ENCODE assay signal across 8 cellular contexts in the genomic region with DNA sequence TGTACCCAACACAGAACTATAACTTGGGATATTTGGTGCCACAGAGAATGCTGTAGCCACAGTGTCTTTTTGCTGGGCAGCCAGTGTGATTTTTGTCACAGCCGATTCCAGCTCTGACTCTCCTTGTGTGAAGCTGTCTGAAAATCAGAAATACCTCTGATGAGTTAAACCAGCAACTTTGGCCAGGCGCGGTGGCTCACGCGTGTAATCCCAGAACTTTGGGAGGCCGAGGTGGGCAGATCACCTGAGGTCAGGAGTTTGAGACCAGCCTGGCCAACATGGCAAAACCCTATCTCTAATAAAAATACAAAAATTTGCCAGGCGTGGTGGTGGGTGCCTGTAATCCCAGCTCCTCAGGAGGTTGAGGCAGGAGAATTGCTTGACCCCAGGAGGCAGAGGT. TPM values are rescaled to one million over a fixed set of nuclear protein-coding genes. Genes with fewer than 3 reads are reported as not detected.
DNase-seq lines count a peak whose midpoint lies in the region; ATAC-seq and TF ChIP-seq lines count a peak whose summit lies in the region.
"Not testable (repeated sequence)": the region's sequence is repeated elsewhere in the genome, so short reads cannot be mapped to it uniquely, and the experiment has no call there.

No MANE protein-coding gene starts in this region.

- POLR2A ChIA-PET in naive thymus-derived CD8-positive, alpha-beta T cell (lab: Charles Lee) = not testable (repeated sequence)

- H4K20me1 ChIP-seq in GM23248 (ENCODE audit: insufficient read depth) = not testable (repeated sequence)

- peaks cover 21% of the 10 kb centered on the region for H3K4me1 Mint-ChIP-seq in activated CD4-positive, alpha-beta T cell treated with anti-CD3 and anti-CD28 coated beads, Interleukin-2, amount 10 ng/mL, durations not matched to agents 24 days and 14 days
- H3K4me1 Mint-ChIP-seq in activated T-helper 2 cell treated with anti-CD3 and anti-CD28 coated beads, Interferon-gamma antibody, Interleukin-2, Interleukin-4, amounts not matched to agents 10 μg/mL and 5 μg/mL and 100 μg/mL, durations not matched to agents 14 hours and 24 hours and 36 hours (ENCODE audit: low read depth) = peaks cover 25% of the 10 kb centered on the region
- H3K4me1 Mint-ChIP-seq in chondrocyte (ENCODE audit: low read depth) (peaks cover 20% of the 10 kb centered on the region), osteocyte (ENCODE audit: unreplicated experiment) (peaks cover 18% of the 10 kb centered on the region)
- peaks cover 14 to 45% (median 29%) of the 10 kb centered on the region in 4 donors for H3K4me1 Mint-ChIP-seq in naive thymus-derived CD8-positive, alpha-beta T cell

- ATAC-seq in left lung; naive thymus-derived CD8-positive, alpha-beta T cell; upper lobe of right lung: not testable (repeated sequence)

- TF ChIP-seq CTCF in chondrocyte (IDR thresholded peaks at IDR 0.05); left lung (IDR thresholded peaks at IDR 0.05); osteocyte (IDR thresholded peaks at IDR 0.05); upper lobe of right lung (IDR thresholded peaks at IDR 0.05): not testable (repeated sequence)

- H3K27me3 ChIP-seq in GM23248 (replicated peaks; ENCODE audit: insufficient read depth); left lung; upper lobe of right lung: not testable (repeated sequence)

- H3F3A ChIP-seq in GM23248 (ENCODE audit: insufficient read depth) = not testable (repeated sequence)

- not testable (repeated sequence) for H3K4me1 ChIP-seq in GM23248 (ENCODE audit: insufficient read depth)
- peaks cover 12 to 33% of the 10 kb centered on the region in 2 donors for H3K4me1 ChIP-seq in left lung
- peaks cover 12% of the 10 kb centered on the region for H3K4me1 ChIP-seq in upper lobe of right lung

- not testable (repeated sequence) for H3K4me2 ChIP-seq in GM23248 (ENCODE audit: unreplicated experiment)

- H3K4me3 Mint-ChIP-seq in activated CD4-positive, alpha-beta T cell treated with anti-CD3 and anti-CD28 coated beads, Interleukin-2, amount 10 ng/mL, durations not matched to agents 24 days and 14 days = peak overlapping the region; percentile 81
- peak overlapping the region; percentile 81 for H3K4me3 Mint-ChIP-seq in activated T-helper 2 cell treated with anti-CD3 and anti-CD28 coated beads, Interferon-gamma antibody, Interleukin-2, Interleukin-4, amounts not matched to agents 10 μg/mL and 5 μg/mL and 100 μg/mL, durations not matched to agents 14 hours and 24 hours and 36 hours (ENCODE audit: low read depth)
- H3K4me3 Mint-ChIP-seq in chondrocyte (ENCODE audit: unreplicated experiment) (peak overlapping the region; percentile 74), osteocyte (ENCODE audit: unreplicated experiment) (peak overlapping the region; percentile 77)
- peak overlapping the region in 9 of 10 donors; percentile 83 to 96 (median 89) for H3K4me3 Mint-ChIP-seq in naive thymus-derived CD8-positive, alpha-beta T cell

- H3K27ac ChIP-seq in GM23248 = not testable (repeated sequence)
- H3K27ac ChIP-seq in left lung = peak overlapping the region; percentile 72 to 79
- H3K27ac ChIP-seq in upper lobe of right lung = peak overlapping the region; percentile 88

- not testable (repeated sequence) for H3K9me2 ChIP-seq in GM23248 (ENCODE audit: insufficient read depth)

- H3K9ac ChIP-seq in GM23248 = peak overlapping the region; percentile 71; the same call in 1 of the 2 replicates

- 95 to 96% methylated on average over 7 of the region's 7 CpGs for WGBS in GM23248 (ENCODE audit: low coverage in 1 of 2, low lambda C conversion rate in 2 of 2, missing lambda C conversion rate in 2 of 2), 2 experiments

- not testable (repeated sequence) for H3K36me3 ChIP-seq in GM23248 (ENCODE audit: low read depth); left lung; upper lobe of right lung

- H3K9me3 ChIP-seq in GM23248 (ENCODE audit: low read depth); left lung; upper lobe of right lung: not testable (repeated sequence)

- H3K9me3 Mint-ChIP-seq in activated CD4-positive, alpha-beta T cell treated with anti-CD3 and anti-CD28 coated beads, Interleukin-2, amount 10 ng/mL, durations not matched to agents 24 days and 14 days; activated T-helper 2 cell treated with anti-CD3 and anti-CD28 coated beads, Interferon-gamma antibody, Interleukin-2, Interleukin-4, amounts not matched to agents 10 μg/mL and 5 μg/mL and 100 μg/mL, durations not matched to agents 14 hours and 24 hours and 36 hours; chondrocyte (ENCODE audit: low read depth); osteocyte (ENCODE audit: unreplicated experiment): not testable (repeated sequence)
- peaks cover 0 to 13% (median 1%) of the 10 kb centered on the region in 9 donors for H3K9me3 Mint-ChIP-seq in naive thymus-derived CD8-positive, alpha-beta T cell

- not testable (repeated sequence) for DNase-seq in GM23248; activated CD4-positive, alpha-beta T cell treated with anti-CD3 and anti-CD28 coated beads, Interleukin-2, amount 10 ng/mL, durations not matched to agents 24 days and 14 days; activated T-helper 2 cell treated with anti-CD3 and anti-CD28 coated beads, Interferon-gamma antibody, Interleukin-2, Interleukin-4, amounts not matched to agents 10 μg/mL and 5 μg/mL and 100 μg/mL, durations not matched to agents 14 hours and 24 hours and 36 hours (ENCODE audit: low spot score); left lung; naive thymus-derived CD8-positive, alpha-beta T cell; osteocyte (ENCODE audit: extremely low spot score, unreplicated experiment); upper lobe of right lung
- peak; percentile 32 for DNase-seq in chondrocyte (ENCODE audit: low spot score)

- H3K27me3 Mint-ChIP-seq in activated CD4-positive, alpha-beta T cell treated with anti-CD3 and anti-CD28 coated beads, Interleukin-2, amount 10 ng/mL, durations not matched to agents 24 days and 14 days; activated T-helper 2 cell treated with anti-CD3 and anti-CD28 coated beads, Interferon-gamma antibody, Interleukin-2, Interleukin-4, amounts not matched to agents 10 μg/mL and 5 μg/mL and 100 μg/mL, durations not matched to agents 14 hours and 24 hours and 36 hours (ENCODE audit: low read depth); chondrocyte (ENCODE audit: low read depth); naive thymus-derived CD8-positive, alpha-beta T cell; osteocyte (ENCODE audit: unreplicated experiment): not testable (repeated sequence)

- H3K36me3 Mint-ChIP-seq in activated CD4-positive, alpha-beta T cell treated with anti-CD3 and anti-CD28 coated beads, Interleukin-2, amount 10 ng/mL, durations not matched to agents 24 days and 14 days (ENCODE audit: low read depth); activated T-helper 2 cell treated with anti-CD3 and anti-CD28 coated beads, Interferon-gamma antibody, Interleukin-2, Interleukin-4, amounts not matched to agents 10 μg/mL and 5 μg/mL and 100 μg/mL, durations not matched to agents 14 hours and 24 hours and 36 hours (ENCODE audit: low read depth): not testable (repeated sequence)
- H3K36me3 Mint-ChIP-seq in chondrocyte (ENCODE audit: low read depth) (peaks cover 12% of the 10 kb centered on the region), osteocyte (ENCODE audit: unreplicated experiment) (peaks cover 23% of the 10 kb centered on the region)
- peaks cover 4 to 14% (median 14%) of the 10 kb centered on the region in 3 donors for H3K36me3 Mint-ChIP-seq in naive thymus-derived CD8-positive, alpha-beta T cell

- H3K4me3 ChIP-seq in GM23248 = not testable (repeated sequence)
- H3K4me3 ChIP-seq in left lung (peak overlapping the region in 1 of 2 donors; percentile 36), upper lobe of right lung (peak overlapping the region; percentile 56)

- in situ Hi-C loops in GM23248 (cut with MboI) = loop anchor here (10.0 kb wide), 1 partner anchor 113 kb away; no protein-coding TSS in a partner anchor

- intact Hi-C loops in activated CD4-positive, alpha-beta T cell treated with anti-CD3 and anti-CD28 coated beads, Interleukin-2, amount 10 ng/mL, durations not matched to agents 24 days and 14 days (cut with micrococcal nuclease); left lung (cut with DNase I); upper lobe of right lung (cut with DNase I): not testable (repeated sequence)
- intact Hi-C loops in activated T-helper 2 cell treated with anti-CD3 and anti-CD28 coated beads, Interferon-gamma antibody, Interleukin-2, Interleukin-4, amounts not matched to agents 10 μg/mL and 5 μg/mL and 100 μg/mL, durations not matched to agents 14 hours and 24 hours and 36 hours (cut with micrococcal nuclease) = loop anchor here (10.0 kb wide), 1 partner anchor 197 kb away; the partner anchor contains the start of gene INPP5A

- not testable (repeated sequence) for H3K79me2 ChIP-seq in GM23248 (ENCODE audit: insufficient read depth)

- peak overlapping the region; percentile 79; the same call in 1 of the 2 replicates for H2AFZ ChIP-seq in GM23248

- H3K27ac Mint-ChIP-seq in activated CD4-positive, alpha-beta T cell treated with anti-CD3 and anti-CD28 coated beads, Interleukin-2, amount 10 ng/mL, durations not matched to agents 24 days and 14 days; activated T-helper 2 cell treated with anti-CD3 and anti-CD28 coated beads, Interferon-gamma antibody, Interleukin-2, Interleukin-4, amounts not matched to agents 10 μg/mL and 5 μg/mL and 100 μg/mL, durations not matched to agents 14 hours and 24 hours and 36 hours: not testable (repeated sequence)
- peak overlapping the region; percentile 89 for H3K27ac Mint-ChIP-seq in chondrocyte (ENCODE audit: unreplicated experiment)
- peak overlapping the region in 1 of 10 donors; percentile 78 for H3K27ac Mint-ChIP-seq in naive thymus-derived CD8-positive, alpha-beta T cell
- H3K27ac Mint-ChIP-seq in osteocyte (ENCODE audit: unreplicated experiment) = peak overlapping the region; percentile 93

RNA-seq across cellular contexts. Expression of gene LRRC27, which starts 5.9 kb away (rescaled TPM):
- total RNA-seq in GM23248 (2014; rRNA removed; shearing (Covaris generic)) = 7.5 and 11.1 TPM in 2 replicates
- 9.6 and 11.5 TPM in 2 replicates for polyA plus RNA-seq in GM23248 (2016; fragmentation: Nextera tagmentation; extraction: Ambion mirVana)
- 2.3 and 3.3 TPM in 2 replicates for total RNA-seq in activated CD4-positive, alpha-beta T cell treated with anti-CD3 and anti-CD28 coated beads, Interleukin-2, amount 10 ng/mL, durations not matched to agents 24 days and 14 days
- 2.8 and 3.5 TPM in 2 replicates for total RNA-seq in activated T-helper 2 cell treated with anti-CD3 and anti-CD28 coated beads, Interferon-gamma antibody, Interleukin-2, Interleukin-4, amounts not matched to agents 10 μg/mL and 5 μg/mL and 100 μg/mL, durations not matched to agents 14 hours and 24 hours and 36 hours
- 10.2 to 14.4 TPM (median 13.2 TPM) in 3 replicates for total RNA-seq in chondrocyte
- 10 to 100 TPM; 11.7 to 12.6 TPM for total RNA-seq in left lung
- 1 to 10 TPM; 6.9 to 7.9 TPM for total RNA-seq in naive thymus-derived CD8-positive, alpha-beta T cell
- 1 to 10 TPM; 2.4 to 4.7 (median 4.4) TPM for polyA plus RNA-seq in naive thymus-derived CD8-positive, alpha-beta T cell
- total RNA-seq in osteocyte = 17.9 and 18.9 TPM in 2 replicates
- 6.3 TPM for total RNA-seq in upper lobe of right lung

RNA-seq across cellular contexts. Expression of gene STK32C, which starts 30.1 kb away (rescaled TPM):
- 7.1 and 9.8 TPM in 2 replicates for total RNA-seq in GM23248 (2014; rRNA removed; shearing (Covaris generic))
- polyA plus RNA-seq in GM23248 (2016; fragmentation: Nextera tagmentation; extraction: Ambion mirVana) = 8.8 TPM in 2 replicates
- 15.2 and 18.4 TPM in 2 replicates for total RNA-seq in activated CD4-positive, alpha-beta T cell treated with anti-CD3 and anti-CD28 coated beads, Interleukin-2, amount 10 ng/mL, durations not matched to agents 24 days and 14 days
- 17.3 and 18.8 TPM in 2 replicates for total RNA-seq in activated T-helper 2 cell treated with anti-CD3 and anti-CD28 coated beads, Interferon-gamma antibody, Interleukin-2, Interleukin-4, amounts not matched to agents 10 μg/mL and 5 μg/mL and 100 μg/mL, durations not matched to agents 14 hours and 24 hours and 36 hours
- 15.8 to 17.9 TPM (median 17.2 TPM) in 3 replicates for total RNA-seq in chondrocyte
- total RNA-seq in left lung = 10 to 100 TPM; 13.2 to 18.2 TPM
- total RNA-seq in naive thymus-derived CD8-positive, alpha-beta T cell = 10 to 100 TPM; 10.2 to 11.2 TPM
- 1 to 10 TPM; 5.5 to 6.6 (median 5.8) TPM for polyA plus RNA-seq in naive thymus-derived CD8-positive, alpha-beta T cell
- 15.7 and 17.3 TPM in 2 replicates for total RNA-seq in osteocyte
- total RNA-seq in upper lobe of right lung = 13.2 TPM

RNA-seq across cellular contexts. Expression of gene PWWP2B, which starts 59.1 kb away (rescaled TPM):
- total RNA-seq in GM23248 (2014; rRNA removed; shearing (Covaris generic)) = 2.4 and 5.8 TPM in 2 replicates
- 0.66 TPM in 2 replicates for polyA plus RNA-seq in GM23248 (2016; fragmentation: Nextera tagmentation; extraction: Ambion mirVana)
- 4.9 and 5.0 TPM in 2 replicates for total RNA-seq in activated CD4-positive, alpha-beta T cell treated with anti-CD3 and anti-CD28 coated beads, Interleukin-2, amount 10 ng/mL, durations not matched to agents 24 days and 14 days
- 3.8 TPM in 2 replicates for total RNA-seq in activated T-helper 2 cell treated with anti-CD3 and anti-CD28 coated beads, Interferon-gamma antibody, Interleukin-2, Interleukin-4, amounts not matched to agents 10 μg/mL and 5 μg/mL and 100 μg/mL, durations not matched to agents 14 hours and 24 hours and 36 hours
- total RNA-seq in chondrocyte = 9.9 to 13.9 TPM (median 13.2 TPM) in 3 replicates
- total RNA-seq in left lung = 10 to 100 TPM; 21.4 to 23.2 TPM
- 10 to 100 TPM in 1 of 2 experiments, 1 to 10 TPM in 1; 9.1 to 10.2 TPM for total RNA-seq in naive thymus-derived CD8-positive, alpha-beta T cell
- polyA plus RNA-seq in naive thymus-derived CD8-positive, alpha-beta T cell = 1 to 10 TPM; 1.2 to 2.9 (median 1.9) TPM
- total RNA-seq in osteocyte = 12.9 and 14.6 TPM in 2 replicates
- total RNA-seq in upper lobe of right lung = 26.0 TPM
